In genomic region chr7:27382307-27382706, GRCh38 we compare ENCODE assay signal across 34 cellular contexts.
"Had no signal": no experiment of that assay in that cellular context is flagged by ENCODE, and none has a peak within 500 bp of the region (broad histone marks: within the 10 kb centered on the region; RNA-seq: fewer than 3 reads in every experiment).

No MANE protein-coding gene starts in this region.

- DNase-seq: Karpas-422, Kasumi-1, MG63, MM.1S, MV-4-11, NCI-H1048, NCI-H1092, NCI-H1092 treated with DMSO at 0.1 percent for 48 hours, NCI-H1105, NCI-H1105 treated with DMSO at 0.1 percent for 48 hours, NCI-H1417, NCI-H1417 treated with DMSO at 0.1 percent for 48 hours, NCI-H1436, NCI-H1436 treated with DMSO at 0.1 percent for 48 hours, NCI-H146, NCI-H1694, NCI-H1694 treated with DMSO at 0.1 percent for 48 hours, NCI-H187, NCI-H187 treated with DMSO at 0.1 percent for 48 hours, NCI-H1930, NCI-H2029, NCI-H2029 treated with DMSO at 0.1 percent for 48 hours, NCI-H2081, NCI-H2081 treated with DMSO at 0.1 percent for 48 hours, NCI-H2107, NCI-H2171, NCI-H2171 treated with DMSO at 0.1 percent for 48 hours, NCI-H2227 treated with DMSO at 0.1 percent for 48 hours, NCI-H226, NCI-H345, NCI-H446, NCI-H446 treated with DMSO at 0.1 percent for 48 hours, NCI-H510A, NCI-H510A treated with DMSO at 0.1 percent for 48 hours had no signal

- H3K4me3 ChIP-seq: MG63 had no signal

- H3K36me3 ChIP-seq: MG63 had no signal

- H3K9me3 ChIP-seq: MG63 had no signal
